ENCODE assay signal across 1 cellular context in genomic region chr5:88214655-88215054, GRCh38.
TF ChIP-seq lines count a peak whose summit lies in the region.

No MANE protein-coding gene starts in this region.

TF ChIP-seq in WTC11, 78 proteins besides CTCF, POLR2A, EP300 and RAD21 (continued from another document):
- TF ChIP-seq ZNF532 (CRISPR knock-in tag; IDR thresholded peaks at IDR 0.05; ENCODE audit: borderline replicate concordance) (no peak), E2F4 (CRISPR knock-in tag; IDR thresholded peaks at IDR 0.05; ENCODE audit: borderline replicate concordance, low read depth) (no peak), ZNF121 (CRISPR knock-in tag; IDR thresholded peaks at IDR 0.05) (no peak), ZNF317 (CRISPR knock-in tag; IDR thresholded peaks at IDR 0.05; ENCODE audit: borderline replicate concordance, low read depth) (no peak), NFYB (CRISPR knock-in tag; conservative IDR thresholded peaks at IDR 0.05; ENCODE audit: low read depth) (no peak), GABPB1 (CRISPR knock-in tag; IDR thresholded peaks at IDR 0.05) (no peak), CREM (CRISPR knock-in tag; IDR thresholded peaks at IDR 0.05) (no peak), EMX1 (CRISPR knock-in tag; IDR thresholded peaks at IDR 0.05) (no peak)
- TF ChIP-seq, protein P1, sequence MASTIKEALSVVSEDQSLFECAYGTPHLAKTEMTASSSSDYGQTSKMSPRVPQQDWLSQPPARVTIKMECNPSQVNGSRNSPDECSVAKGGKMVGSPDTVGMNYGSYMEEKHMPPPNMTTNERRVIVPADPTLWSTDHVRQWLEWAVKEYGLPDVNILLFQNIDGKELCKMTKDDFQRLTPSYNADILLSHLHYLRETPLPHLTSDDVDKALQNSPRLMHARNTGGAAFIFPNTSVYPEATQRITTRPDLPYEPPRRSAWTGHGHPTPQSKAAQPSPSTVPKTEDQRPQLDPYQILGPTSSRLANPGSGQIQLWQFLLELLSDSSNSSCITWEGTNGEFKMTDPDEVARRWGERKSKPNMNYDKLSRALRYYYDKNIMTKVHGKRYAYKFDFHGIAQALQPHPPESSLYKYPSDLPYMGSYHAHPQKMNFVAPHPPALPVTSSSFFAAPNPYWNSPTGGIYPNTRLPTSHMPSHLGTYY (CRISPR knock-in tag; IDR thresholded peaks at IDR 0.05) = no peak
- TF ChIP-seq, protein P2, sequence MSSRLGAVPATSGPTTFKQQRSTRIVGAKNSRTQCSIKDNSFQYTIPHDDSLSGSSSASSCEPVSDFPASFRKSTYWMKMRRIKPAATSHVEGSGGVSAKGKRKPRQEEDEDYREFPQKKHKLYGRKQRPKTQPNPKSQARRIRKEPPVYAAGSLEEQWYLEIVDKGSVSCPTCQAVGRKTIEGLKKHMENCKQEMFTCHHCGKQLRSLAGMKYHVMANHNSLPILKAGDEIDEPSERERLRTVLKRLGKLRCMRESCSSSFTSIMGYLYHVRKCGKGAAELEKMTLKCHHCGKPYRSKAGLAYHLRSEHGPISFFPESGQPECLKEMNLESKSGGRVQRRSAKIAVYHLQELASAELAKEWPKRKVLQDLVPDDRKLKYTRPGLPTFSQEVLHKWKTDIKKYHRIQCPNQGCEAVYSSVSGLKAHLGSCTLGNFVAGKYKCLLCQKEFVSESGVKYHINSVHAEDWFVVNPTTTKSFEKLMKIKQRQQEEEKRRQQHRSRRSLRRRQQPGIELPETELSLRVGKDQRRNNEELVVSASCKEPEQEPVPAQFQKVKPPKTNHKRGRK (CRISPR knock-in tag; IDR thresholded peaks at IDR 0.05; ENCODE audit: borderline replicate concordance) = no peak
